Comparison of ENCODE assay signal across 8 cellular contexts in the genomic region with DNA sequence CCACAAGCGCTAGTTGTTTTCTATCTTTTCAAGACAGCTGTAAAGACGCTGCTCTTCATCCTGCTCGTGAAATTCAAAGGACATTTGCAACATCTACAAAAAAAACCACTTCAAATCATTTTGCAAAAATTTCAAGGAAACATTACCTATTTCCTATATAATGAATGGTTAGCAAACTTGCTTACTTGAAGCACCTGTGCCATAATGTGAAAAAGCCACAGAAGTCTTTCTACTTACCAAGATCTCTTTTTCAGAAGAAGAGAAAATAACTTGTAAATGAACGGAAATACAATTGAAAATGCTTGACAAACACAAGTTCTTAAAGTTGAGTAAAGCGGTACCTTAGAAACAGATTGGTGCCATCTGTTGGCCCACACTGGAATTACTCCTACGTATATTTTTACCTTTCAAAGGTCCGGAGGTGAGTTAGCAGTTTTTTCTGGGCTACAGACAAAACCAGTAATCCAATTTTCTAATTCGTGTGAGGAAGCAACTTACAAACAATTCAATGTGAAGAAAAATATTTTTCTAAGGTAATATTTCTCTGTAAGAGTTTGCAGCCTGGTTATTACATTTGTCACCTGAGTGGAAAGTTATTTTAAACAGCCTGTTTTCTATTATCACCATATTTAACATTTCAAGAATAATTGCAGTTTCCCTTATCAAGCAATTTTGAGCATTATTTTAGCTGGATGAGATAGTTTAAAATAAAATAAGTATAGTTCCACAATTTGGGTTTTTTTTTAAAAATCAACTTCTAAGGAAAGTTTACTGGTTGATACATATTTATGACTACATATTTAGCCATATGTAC. TPM values are rescaled to one million over a fixed set of nuclear protein-coding genes. Genes with fewer than 3 reads are reported as not detected.
DNase-seq lines count a peak whose midpoint lies in the region; ATAC-seq, FAIRE-seq and TF ChIP-seq lines count a peak whose summit lies in the region.

A gene with protein sequence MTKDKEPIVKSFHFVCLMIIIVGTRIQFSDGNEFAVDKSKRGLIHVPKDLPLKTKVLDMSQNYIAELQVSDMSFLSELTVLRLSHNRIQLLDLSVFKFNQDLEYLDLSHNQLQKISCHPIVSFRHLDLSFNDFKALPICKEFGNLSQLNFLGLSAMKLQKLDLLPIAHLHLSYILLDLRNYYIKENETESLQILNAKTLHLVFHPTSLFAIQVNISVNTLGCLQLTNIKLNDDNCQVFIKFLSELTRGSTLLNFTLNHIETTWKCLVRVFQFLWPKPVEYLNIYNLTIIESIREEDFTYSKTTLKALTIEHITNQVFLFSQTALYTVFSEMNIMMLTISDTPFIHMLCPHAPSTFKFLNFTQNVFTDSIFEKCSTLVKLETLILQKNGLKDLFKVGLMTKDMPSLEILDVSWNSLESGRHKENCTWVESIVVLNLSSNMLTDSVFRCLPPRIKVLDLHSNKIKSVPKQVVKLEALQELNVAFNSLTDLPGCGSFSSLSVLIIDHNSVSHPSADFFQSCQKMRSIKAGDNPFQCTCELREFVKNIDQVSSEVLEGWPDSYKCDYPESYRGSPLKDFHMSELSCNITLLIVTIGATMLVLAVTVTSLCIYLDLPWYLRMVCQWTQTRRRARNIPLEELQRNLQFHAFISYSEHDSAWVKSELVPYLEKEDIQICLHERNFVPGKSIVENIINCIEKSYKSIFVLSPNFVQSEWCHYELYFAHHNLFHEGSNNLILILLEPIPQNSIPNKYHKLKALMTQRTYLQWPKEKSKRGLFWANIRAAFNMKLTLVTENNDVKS (minus strand): TSS at position 294 of the 814 bp plus-strand sequence. CDS start 27,344 bp downstream, outside the sequence.

- H3K14ac ChIP-seq in H9 (ENCODE audit: insufficient read depth, low read length), result no peak within 1 kb of the TSS

- H2AFZ ChIP-seq in H9 (ENCODE audit: low read length), result no peak within 1 kb of the TSS

- H3K9me3 ChIP-seq in H9 (ENCODE audit: control insufficient read depth, low read depth, low read length), result no peaks in the 10 kb centered on the region
- no peaks in the 10 kb centered on the region for H3K9me3 ChIP-seq in right lobe of liver

- no peak within 1 kb of the TSS for H2BK12ac ChIP-seq in H9 (ENCODE audit: insufficient read length, low read depth, low read length)

- peak; percentile 42 for ATAC-seq in activated B cell treated with CpG ODN at 0.5 μM for 24 hours (ENCODE audit: low read depth)
- ATAC-seq in right lobe of liver, result peak; percentile 83 to 90 (median 86)

- peak; percentile 88 for FAIRE-seq in colon (lab: Jason Lieb, UNC)

- no peaks in the 10 kb centered on the region for H3K79me2 ChIP-seq in H9 (ENCODE audit: insufficient read depth, low read length)

- H3K56ac ChIP-seq in H9 (ENCODE audit: insufficient read length, low read depth, low read length), result no peak within 1 kb of the TSS

- H3K4me1 Mint-ChIP-seq in H9 (peaks cover 16 to 19% of the 10 kb centered on the region in 2 experiments; a peak in 3 of 4 replicates), activated B cell treated with CpG ODN at 0.5 μM for 24 hours (peaks cover 58% of the 10 kb centered on the region)

- TF ChIP-seq CTCF in H9 (conservative IDR thresholded peaks at IDR 0.05) (peak; percentile 84), activated B cell treated with CpG ODN at 0.5 μM for 24 hours (IDR thresholded peaks at IDR 0.05) (peak; percentile 40), right lobe of liver (IDR thresholded peaks at IDR 0.05) (peak; percentile 81 to 83 (median 82))

- H3K18ac ChIP-seq in H9 (ENCODE audit: insufficient read length, low read depth, low read length), result no peak within 1 kb of the TSS

- H3K9me3 Mint-ChIP-seq in H9 (no peaks in the 10 kb centered on the region), activated B cell treated with CpG ODN at 0.5 μM for 24 hours (no peaks in the 10 kb centered on the region)

- intact Hi-C loops in activated B cell treated with CpG ODN at 0.5 μM for 24 hours (cut with micrococcal nuclease), result loop anchor here (1.0 to 5.0 kb wide), 11 partner anchors 11 to 794 kb away; a partner anchor contains a TSS
- intact Hi-C loops in right lobe of liver (cut with DNase I), result no loop called here

- no peaks in the 10 kb centered on the region for H4K20me1 ChIP-seq in H9 (ENCODE audit: control insufficient read depth, insufficient read depth, insufficient read length)

- POLR2A ChIA-PET in activated B cell treated with CpG ODN at 0.5 μM for 24 hours (lab: Charles Lee), result interaction anchor here (0.9 to 4.6 kb wide), 16 partner anchors 10 to 185 kb away, joined by 3 to 88 read pairs (median 6); a partner anchor contains a TSS

- H4K5ac ChIP-seq in H9 (ENCODE audit: insufficient read length, low read depth, low read length), result no peak within 1 kb of the TSS

- H3K27me3 ChIP-seq in H9 (ENCODE audit: insufficient read depth, low read length), result no peaks in the 10 kb centered on the region
- no peaks in the 10 kb centered on the region for H3K27me3 ChIP-seq in right lobe of liver

- H2AK5ac ChIP-seq in H9 (ENCODE audit: insufficient read length, low read length), result no peak within 1 kb of the TSS

- H3K27me3 Mint-ChIP-seq in H9 (ENCODE audit: low read depth) (no peaks in the 10 kb centered on the region; the same call in 1 of the 2 replicates), activated B cell treated with CpG ODN at 0.5 μM for 24 hours (no peaks in the 10 kb centered on the region)

- H3K36me3 Mint-ChIP-seq in H9 (ENCODE audit: insufficient read depth in 1 of 3, low read depth in 3 of 3), result no peaks in the 10 kb centered on the region
- H3K36me3 Mint-ChIP-seq in activated B cell treated with CpG ODN at 0.5 μM for 24 hours (ENCODE audit: low read depth), result peaks cover 20% of the 10 kb centered on the region

- no peaks in the 10 kb centered on the region; the same call in 1 of the 2 replicates for H3K4me1 ChIP-seq in H9 (ENCODE audit: insufficient read depth, low read length)
- peaks cover 0 to 4% (median 0%) of the 10 kb centered on the region in 4 donors for H3K4me1 ChIP-seq in right lobe of liver

- no peaks in the 10 kb centered on the region for H3K36me3 ChIP-seq in right lobe of liver

- H4K8ac ChIP-seq in H9 (replicated peaks; ENCODE audit: insufficient read length, low read depth, low read length), result no peak within 1 kb of the TSS

- peak within 1 kb of the TSS; percentile 0 to 35 (median 18) for H3K4me3 ChIP-seq in right lobe of liver

- H3K23ac ChIP-seq in H9 (ENCODE audit: insufficient read length, low read depth, low read length), result no peak within 1 kb of the TSS

- WGBS in H9 (ENCODE audit: extremely low coverage, insufficient read length, low lambda C conversion rate), result no CpG with 5 or more reads among the region's 8 CpGs
- WGBS in right lobe of liver (ENCODE audit: insufficient coverage, low coverage, low lambda C conversion rate, missing lambda C conversion rate), result 11% methylated on average over 8 of the region's 8 CpGs

- H3K4me2 ChIP-seq in H9 (ENCODE audit: insufficient read depth, insufficient read length, low read length), result no peak within 1 kb of the TSS

- no peaks in the 10 kb centered on the region for H3K23me2 ChIP-seq in H9 (ENCODE audit: insufficient read length, low read depth, low read length, poor library complexity, severe bottlenecking)

- DNase-seq in Daoy (ENCODE audit: low read depth), result peak; percentile 67
- peak; percentile 41 for DNase-seq in H9
- peak; percentile 11 for DNase-seq in NCI-H1417 treated with DMSO at 0.1 percent for 48 hours (lab: John Stamatoyannopoulos, UW)
- DNase-seq in activated B cell treated with CpG ODN at 0.5 μM for 24 hours, result no peak
- peak in 1 of 3 donors; percentile 64 for DNase-seq in right lobe of liver
- DNase-seq in stimulated activated CD8-positive, alpha-beta memory T cell treated with anti-CD3 and anti-CD28 coated beads, Interleukin-4, amount 100 ng/mL, for 24 hours (ENCODE audit: low read depth), result peak; percentile 32
- DNase-seq in ecto neural progenitor cell (ENCODE audit: low spot score), result no peak

- H2BK120ac ChIP-seq in H9 (ENCODE audit: low read depth, low read length, poor library complexity, severe bottlenecking), result no peak within 1 kb of the TSS

- no peak within 1 kb of the TSS for H2BK20ac ChIP-seq in H9 (ENCODE audit: low read depth, low read length, poor library complexity, severe bottlenecking)

- H3K4ac ChIP-seq in H9 (ENCODE audit: low read depth, low read length), result no peak within 1 kb of the TSS

- no peak within 1 kb of the TSS for H3T11ph ChIP-seq in H9 (ENCODE audit: low read length)

- CTCF ChIA-PET in activated B cell treated with CpG ODN at 0.5 μM for 24 hours (lab: Charles Lee), result interaction anchor here (0.9 to 3.9 kb wide), 12 partner anchors 10 to 278 kb away, joined by 3 to 73 read pairs (median 6); a partner anchor contains a TSS

- H2BK5ac ChIP-seq in H9 (ENCODE audit: insufficient read length, low read length), result no peak within 1 kb of the TSS

- no peak for TF ChIP-seq POLR2A in right lobe of liver (IDR thresholded peaks at IDR 0.05)

- H3K27ac Mint-ChIP-seq in H9 (peak within 1 kb of the TSS in 1 of 3 experiments; percentile 78; a peak in 1 of 7 replicates), activated B cell treated with CpG ODN at 0.5 μM for 24 hours (peak within 1 kb of the TSS; percentile 94)

- no peak within 1 kb of the TSS for H3K9ac ChIP-seq in H9 (ENCODE audit: extremely low read depth, insufficient read length, low read length)

- H3K4me3 Mint-ChIP-seq in H9 (no peak within 1 kb of the TSS), activated B cell treated with CpG ODN at 0.5 μM for 24 hours (peak within 1 kb of the TSS; percentile 82)

- H3K27ac ChIP-seq in H9 (ENCODE audit: insufficient read length, low read depth, low read length) (no peak within 1 kb of the TSS), right lobe of liver (peak within 1 kb of the TSS; percentile 22 to 61 (median 42))

- H3K79me1 ChIP-seq in H9 (ENCODE audit: insufficient read depth, low read depth, low read length, poor library complexity, severe bottlenecking), result no peaks in the 10 kb centered on the region

- no peak within 1 kb of the TSS for H4K91ac ChIP-seq in H9 (ENCODE audit: insufficient read length, low read depth, low read length)

- H2BK15ac ChIP-seq in H9 (ENCODE audit: low read depth, low read length), result no peak within 1 kb of the TSS

RNA-seq across cellular contexts. Expression of the gene that starts here (rescaled TPM):
- 2.2 and 2.6 TPM in 2 replicates for total RNA-seq in Daoy (2014; rRNA removed; shearing (Covaris generic))
- total RNA-seq in H9 (2021), result 0.07 and 0.11 TPM in 2 replicates
- 59.1 and 64.7 TPM in 2 replicates for total RNA-seq in activated B cell treated with CpG ODN at 0.5 μM for 24 hours
- 1 to 10 TPM; 1.2 to 3.4 (median 2.4) TPM for total RNA-seq in right lobe of liver

Comparison
In these comparisons a context has a peak if more than half of its experiments do, and no peak if none do; other contexts are left out.
1. RNA of the gene that starts here (total RNA-seq): 59.1 to 64.7 TPM in activated B cell treated with CpG ODN at 0.5 μM for 24 hours; 1.2 to 3.4 TPM in right lobe of liver, 2.2 to 2.6 TPM in Daoy and 0.07 to 0.11 TPM in H9; every median in the first group is over 10 times any median in the second.
2. Peak in DNase-seq in H9; RNA of the gene not detected or under 1 TPM.
3. DNase-seq: peak in Daoy (single experiment), NCI-H1417 treated with DMSO at 0.1 percent for 48 hours (single experiment) and stimulated activated CD8-positive, alpha-beta memory T cell treated with anti-CD3 and anti-CD28 coated beads, Interleukin-4, amount 100 ng/mL, for 24 hours (single experiment); none in activated B cell treated with CpG ODN at 0.5 μM for 24 hours (single experiment) and ecto neural progenitor cell (single experiment).
4. Peak in every context shown above with its lines, with median percentiles within 50 percentile points of each other: CTCF ChIP-seq.